ENCODE assay signal across 16 cellular contexts in the genomic region with DNA sequence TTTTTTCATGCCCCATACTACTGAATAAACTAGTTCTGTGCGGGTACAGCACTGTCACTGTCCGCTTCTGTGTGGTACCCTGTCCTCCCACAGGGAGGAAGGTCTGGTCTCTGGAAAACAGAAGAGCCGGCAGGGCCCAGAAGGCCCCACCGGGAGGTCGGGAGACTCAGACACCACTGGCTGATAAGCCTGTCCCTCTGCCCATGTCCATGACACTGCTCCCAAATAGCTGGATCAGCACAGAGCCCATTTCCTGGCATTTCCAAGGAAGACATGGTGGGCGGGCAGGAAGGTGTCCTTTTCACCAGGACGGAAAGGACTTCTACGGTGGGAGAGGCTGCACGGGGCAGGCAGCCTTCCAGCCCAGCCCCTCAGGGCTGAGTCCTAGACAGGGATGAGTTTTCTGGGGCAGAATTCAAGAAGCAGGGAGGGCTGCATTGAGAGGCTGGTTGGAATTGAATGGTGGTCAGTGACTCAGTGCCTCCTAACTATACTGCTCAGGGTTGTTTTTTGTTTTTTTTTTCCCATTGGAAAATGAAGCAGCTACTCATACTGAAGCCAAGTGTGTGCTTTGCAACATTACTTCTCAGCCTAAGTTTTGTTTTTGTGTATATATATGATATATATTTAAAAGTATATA. TPM values are rescaled to one million over a fixed set of nuclear protein-coding genes. Genes with fewer than 3 reads are reported as not detected.
DNase-seq lines count a peak whose midpoint lies in the region; ATAC-seq and TF ChIP-seq lines count a peak whose summit lies in the region.
"Had no signal": no experiment of that assay in that cellular context is flagged by ENCODE, and none has a peak within 500 bp of the region (broad histone marks: within the 10 kb centered on the region; RNA-seq: fewer than 3 reads in every experiment).

No MANE protein-coding gene starts in this region.

- H3K27me3 ChIP-seq in H9 (ENCODE audit: insufficient read depth, low read length) (no peaks in the 10 kb centered on the region), smooth muscle cell (ENCODE audit: low read depth) (no peaks in the 10 kb centered on the region), ovary (no peaks in the 10 kb centered on the region)
- H3K27me3 ChIP-seq: MG63 had no signal

- H3K14ac ChIP-seq in H9 (ENCODE audit: insufficient read depth, low read length): no peak overlapping the region

- no peak overlapping the region for H2BK120ac ChIP-seq in H9 (ENCODE audit: low read depth, low read length, poor library complexity, severe bottlenecking)

- H2AFZ ChIP-seq in H9 (ENCODE audit: low read length) (no peak overlapping the region), smooth muscle cell (ENCODE audit: low read depth) (no peak overlapping the region)

- peak overlapping the region; percentile 61 to 79 (median 78); a peak in 4 of 7 replicates for H3K27ac Mint-ChIP-seq in H9
- H3K27ac Mint-ChIP-seq in activated CD4-positive, alpha-beta T cell treated with anti-CD3 and anti-CD28 coated beads for 36 hours: no peak overlapping the region
- H3K27ac Mint-ChIP-seq: T-helper 1 cell treated with Interleukin-12 subunit alpha and Interleukin-12 subunit beta and Interleukin-4 antibody, amounts not matched to agents 30 μg/mL and 1 μg/mL, for 36 hours had no signal

- no peaks in the 10 kb centered on the region for H3K36me3 ChIP-seq in smooth muscle cell (ENCODE audit: low read depth)
- H3K36me3 ChIP-seq in ovary: no peaks in the 10 kb centered on the region

- H3K4me1 ChIP-seq in H9 (ENCODE audit: insufficient read depth, low read length) (no peaks in the 10 kb centered on the region; the same call in 1 of the 2 replicates), smooth muscle cell (ENCODE audit: low read depth) (peaks cover 9% of the 10 kb centered on the region), ovary (ENCODE audit: insufficient read depth) (no peaks in the 10 kb centered on the region)

- H3K9ac ChIP-seq in H9 (ENCODE audit: extremely low read depth, insufficient read length, low read length): no peak overlapping the region
- peak overlapping the region; percentile 58 for H3K9ac ChIP-seq in smooth muscle cell (ENCODE audit: low read depth)

- H2AK5ac ChIP-seq in H9 (ENCODE audit: insufficient read length, low read length): no peak overlapping the region

- H3K4ac ChIP-seq in H9 (ENCODE audit: low read depth, low read length): no peak overlapping the region

- H2BK20ac ChIP-seq in H9 (ENCODE audit: low read depth, low read length, poor library complexity, severe bottlenecking): no peak overlapping the region

- no peak overlapping the region for H4K5ac ChIP-seq in H9 (ENCODE audit: insufficient read length, low read depth, low read length)

- H3K36me3 Mint-ChIP-seq in H9 (ENCODE audit: insufficient read depth in 1 of 3, low read depth in 3 of 3): peaks cover 13 to 43% (median 33%) of the 10 kb centered on the region in 3 experiments
- H3K36me3 Mint-ChIP-seq in activated CD4-positive, alpha-beta T cell treated with anti-CD3 and anti-CD28 coated beads for 36 hours (ENCODE audit: low read depth): peaks cover 2% of the 10 kb centered on the region

- H2BK12ac ChIP-seq in H9 (ENCODE audit: insufficient read length, low read depth, low read length): no peak overlapping the region

- no peaks in the 10 kb centered on the region for H3K79me1 ChIP-seq in H9 (ENCODE audit: insufficient read depth, low read depth, low read length, poor library complexity, severe bottlenecking)

- intact Hi-C loops in activated CD4-positive, alpha-beta T cell treated with anti-CD3 and anti-CD28 coated beads for 36 hours (cut with DNase I, micrococcal nuclease): loop anchor here in 1 of 2 experiments (2.0 kb wide), 1 partner anchor 257 kb away; no protein-coding TSS in a partner anchor
- intact Hi-C loops in ovary (cut with DNase I): no loop called here

- H3K18ac ChIP-seq in H9 (ENCODE audit: insufficient read length, low read depth, low read length): no peak overlapping the region

- DNase-seq in H9 (no peak), glomerular visceral epithelial cell (ENCODE audit: extremely low spot score) (peak; percentile 30), smooth muscle cell (lab: John Stamatoyannopoulos, UW; ENCODE audit: unreplicated experiment) (no peak), NCI-H446 treated with DMSO at 0.1 percent for 48 hours (lab: John Stamatoyannopoulos, UW) (no peak), NCI-H2171 (lab: John Stamatoyannopoulos, UW) (no peak), ovary (no peak)
- DNase-seq in activated CD4-positive, alpha-beta T cell treated with anti-CD3 and anti-CD28 coated beads for 36 hours: no peak
- DNase-seq: activated CD8-positive, alpha-beta memory T cell treated with anti-CD3 and anti-CD28 coated beads for 24 hours; left ventricle myocardium superior; MG63; NCI-H748 treated with DMSO at 0.1 percent for 48 hours had no signal

- no peak overlapping the region for H2BK15ac ChIP-seq in H9 (ENCODE audit: low read depth, low read length)

- TF ChIP-seq POLR2A in ovary (IDR thresholded peaks at IDR 0.05): no peak

- H3T11ph ChIP-seq in H9 (ENCODE audit: low read length): no peak overlapping the region

- H3K9me3 ChIP-seq in H9 (ENCODE audit: control insufficient read depth, low read depth, low read length): no peaks in the 10 kb centered on the region
- H3K9me3 ChIP-seq in smooth muscle cell (replicated peaks; ENCODE audit: low read depth): no peaks in the 10 kb centered on the region
- H3K9me3 ChIP-seq in ovary: no peaks in the 10 kb centered on the region
- H3K9me3 ChIP-seq: MG63 had no signal

- no peak overlapping the region for H3K23ac ChIP-seq in H9 (ENCODE audit: insufficient read length, low read depth, low read length)

- TF ChIP-seq EP300 in ovary (IDR thresholded peaks at IDR 0.05): no peak

- TF ChIP-seq CTCF in H9 (conservative IDR thresholded peaks at IDR 0.05): no peak
- no peak for TF ChIP-seq CTCF in smooth muscle cell (IDR thresholded peaks at IDR 0.05; ENCODE audit: borderline replicate concordance, insufficient read depth, poor library complexity, severe bottlenecking)
- TF ChIP-seq CTCF in ovary (IDR thresholded peaks at IDR 0.05): no peak

- CTCF ChIA-PET in activated CD4-positive, alpha-beta T cell treated with anti-CD3 and anti-CD28 coated beads for 36 hours (lab: Charles Lee): interaction anchor here (1.1 to 5.0 kb wide), 5 partner anchors 12 to 257 kb away, joined by 3 to 122 read pairs (median 15); partner anchors contain the start of gene SORT1

- no peaks in the 10 kb centered on the region for H3K9me3 Mint-ChIP-seq in H9
- H3K9me3 Mint-ChIP-seq in activated CD4-positive, alpha-beta T cell treated with anti-CD3 and anti-CD28 coated beads for 36 hours (ENCODE audit: low read depth): no peaks in the 10 kb centered on the region
- H3K9me3 Mint-ChIP-seq: T-helper 1 cell treated with Interleukin-12 subunit alpha and Interleukin-12 subunit beta and Interleukin-4 antibody, amounts not matched to agents 30 μg/mL and 1 μg/mL, for 36 hours had no signal

- H4K20me1 ChIP-seq in H9 (ENCODE audit: control insufficient read depth, insufficient read depth, insufficient read length) (no peaks in the 10 kb centered on the region), smooth muscle cell (ENCODE audit: low read depth) (no peaks in the 10 kb centered on the region)

- no peaks in the 10 kb centered on the region for H3K27me3 Mint-ChIP-seq in H9 (ENCODE audit: low read depth)
- H3K27me3 Mint-ChIP-seq in activated CD4-positive, alpha-beta T cell treated with anti-CD3 and anti-CD28 coated beads for 36 hours: no peaks in the 10 kb centered on the region

- no peak overlapping the region for H2BK5ac ChIP-seq in H9 (ENCODE audit: insufficient read length, low read length)

- no peak overlapping the region for H3K4me3 Mint-ChIP-seq in H9
- H3K4me3 Mint-ChIP-seq in activated CD4-positive, alpha-beta T cell treated with anti-CD3 and anti-CD28 coated beads for 36 hours: no peak overlapping the region
- H3K4me3 Mint-ChIP-seq: T-helper 1 cell treated with Interleukin-12 subunit alpha and Interleukin-12 subunit beta and Interleukin-4 antibody, amounts not matched to agents 30 μg/mL and 1 μg/mL, for 36 hours had no signal

- H4K91ac ChIP-seq in H9 (ENCODE audit: insufficient read length, low read depth, low read length): no peak overlapping the region

- H3F3A ChIP-seq in smooth muscle cell (ENCODE audit: low read depth): peaks cover 11% of the 10 kb centered on the region

- no peaks in the 10 kb centered on the region for H3K23me2 ChIP-seq in H9 (ENCODE audit: insufficient read length, low read depth, low read length, poor library complexity, severe bottlenecking)

- H4K8ac ChIP-seq in H9 (replicated peaks; ENCODE audit: insufficient read length, low read depth, low read length): no peak overlapping the region

- H3K4me3 ChIP-seq in smooth muscle cell: peak overlapping the region; percentile 25
- H3K4me3 ChIP-seq in ovary: no peak overlapping the region
- H3K4me3 ChIP-seq: GM12878, MG63 had no signal

- H3K27ac ChIP-seq in H9 (ENCODE audit: insufficient read length, low read depth, low read length) (no peak overlapping the region), angular gyrus (ENCODE audit: low read depth, low read length) (peak overlapping the region; percentile 51), smooth muscle cell (ENCODE audit: low read depth) (peak overlapping the region; percentile 81), ovary (no peak overlapping the region)

- peaks cover 26 to 29% of the 10 kb centered on the region in 2 experiments for H3K4me1 Mint-ChIP-seq in H9
- H3K4me1 Mint-ChIP-seq in activated CD4-positive, alpha-beta T cell treated with anti-CD3 and anti-CD28 coated beads for 36 hours: peaks cover 6% of the 10 kb centered on the region

- WGBS in H9 (ENCODE audit: extremely low coverage, insufficient read length, low lambda C conversion rate): no CpG with 5 or more reads among the region's 9 CpGs
- WGBS in smooth muscle cell (ENCODE audit: low lambda C conversion rate): 14% methylated on average over 9 of the region's 9 CpGs
- 58 to 76% (median 65%) methylated on average over 9 of the region's 9 CpGs for WGBS in ovary, 3 donors

- H3K4me2 ChIP-seq in H9 (ENCODE audit: insufficient read depth, insufficient read length, low read length): no peak overlapping the region
- H3K4me2 ChIP-seq in smooth muscle cell: peak overlapping the region; percentile 59

- POLR2A ChIA-PET in activated CD4-positive, alpha-beta T cell treated with anti-CD3 and anti-CD28 coated beads for 36 hours (lab: Charles Lee): interaction anchor here (0.7 kb wide), 1 partner anchor 18 kb away, joined by 3 read pairs; no protein-coding TSS in a partner anchor

- no peak for ATAC-seq in activated CD4-positive, alpha-beta T cell treated with anti-CD3 and anti-CD28 coated beads for 36 hours
- ATAC-seq: GM12878, left ventricle myocardium superior had no signal

- no peaks in the 10 kb centered on the region for H3K79me2 ChIP-seq in H9 (ENCODE audit: insufficient read depth, low read length)
- H3K79me2 ChIP-seq in smooth muscle cell (ENCODE audit: low read depth): no peaks in the 10 kb centered on the region

- no peak overlapping the region for H3K56ac ChIP-seq in H9 (ENCODE audit: insufficient read length, low read depth, low read length)

RNA-seq across cellular contexts. Expression of gene PSRC1, which starts 7.1 kb away (rescaled TPM):
- total RNA-seq in H9 (2021) (60.3 and 63.0 TPM in 2 replicates), smooth muscle cell (5.5 and 5.7 TPM in 2 replicates), ovary (1 to 10 TPM; 1.0 to 8.1 (median 4.5) TPM)
- polyA plus RNA-seq in smooth muscle cell (9.0 and 10.8 TPM in 2 replicates), ovary (1 to 10 TPM; 5.3 to 5.9 TPM)
- total RNA-seq in activated CD4-positive, alpha-beta T cell treated with anti-CD3 and anti-CD28 coated beads for 36 hours: 10 to 100 TPM; 17.6 to 18.4 TPM

RNA-seq across cellular contexts. Expression of gene CELSR2, which starts 26.5 kb away (rescaled TPM):
- total RNA-seq in H9 (2021) (26.7 and 29.2 TPM in 2 replicates), smooth muscle cell (2.9 and 3.6 TPM in 2 replicates), ovary (10 to 100 TPM in 2 of 7 donors, 1 to 10 TPM in 5; 2.2 to 17.1 (median 6.6) TPM)
- polyA plus RNA-seq in smooth muscle cell (1.8 and 5.1 TPM in 2 replicates), ovary (1 to 10 TPM in 1 of 2 donors, under 1 TPM in 1; 0.90 to 1.3 TPM)
- total RNA-seq in activated CD4-positive, alpha-beta T cell treated with anti-CD3 and anti-CD28 coated beads for 36 hours: 1 to 10 TPM; 1.9 to 2.0 TPM

RNA-seq across cellular contexts. Expression of gene MYBPHL, which starts 31.0 kb away (rescaled TPM):
- 0.59 and 1.1 TPM in 2 replicates for total RNA-seq in H9 (2021)
- total RNA-seq in smooth muscle cell: not detected in 2 replicates
- polyA plus RNA-seq in smooth muscle cell: not detected in 2 replicates
- total RNA-seq in activated CD4-positive, alpha-beta T cell treated with anti-CD3 and anti-CD28 coated beads for 36 hours: not detected
- under 1 TPM in 1 of 7 donors, not detected in 6; 0.38 TPM for total RNA-seq in ovary
- polyA plus RNA-seq in ovary: not detected
- total RNA-seq: epithelial cell of proximal tubule, GM12878, pulmonary artery endothelial cell had no signal

Comparison
In these comparisons a context has a peak if more than half of its experiments do, and no peak if none do; other contexts are left out.
1. H3K27ac ChIP-seq: peak in angular gyrus (single experiment) and smooth muscle cell (single experiment); none in H9 (single experiment) and ovary (0 of 2).